ENCODE assay signal across 15 cellular contexts in genomic region chr7:31775511-31775910, GRCh38.
DNase-seq lines count a peak whose midpoint lies in the region; ATAC-seq and TF ChIP-seq lines count a peak whose summit lies in the region.
"Had no signal": no experiment of that assay in that cellular context is flagged by ENCODE, and none has a peak within 500 bp of the region (broad histone marks: within the 10 kb centered on the region; RNA-seq: fewer than 3 reads in every experiment).

No MANE protein-coding gene starts in this region.

- POLR2A ChIA-PET in PC-3 (lab: Charles Lee; ENCODE audit: unreplicated experiment), result no interaction called here

- H2BK5ac ChIP-seq in mesendoderm (ENCODE audit: low read length), result no peak overlapping the region

- TF ChIP-seq CTCF in PC-3 (conservative IDR thresholded peaks at IDR 0.05; ENCODE audit: low read depth, low read length), result no peak
- TF ChIP-seq CTCF in tibial artery (IDR thresholded peaks at IDR 0.05), result no peak

- H3K4ac ChIP-seq in mesendoderm (ENCODE audit: low read depth, low read length), result no peak overlapping the region

- DNase-seq in DMS53 (lab: John Stamatoyannopoulos, UW) (peak; percentile 96), NCI-H1105 treated with DMSO at 0.1 percent for 48 hours (lab: John Stamatoyannopoulos, UW) (peak; percentile 14), PC-3 (peak; percentile 54), mesendoderm (peak; percentile 69), tibial artery (no peak)
- DNase-seq: activated CD4-positive, alpha-beta T cell treated with anti-CD3 and anti-CD28 coated beads, Interleukin-2, amount 10 ng/mL, durations not matched to agents 24 days and 14 days; activated CD8-positive, alpha-beta memory T cell treated with anti-CD3 and anti-CD28 coated beads, Interleukin-2, amount 50 U/mL, for 4 hours; activated naive CD8-positive, alpha-beta T cell treated with anti-CD3 and anti-CD28 coated beads for 36 hours; DMS79; heart right ventricle; immature natural killer cell had no signal

- H3K18ac ChIP-seq in mesendoderm (ENCODE audit: low read length), result no peak overlapping the region

- H3K23ac ChIP-seq in mesendoderm (ENCODE audit: low read length), result no peak overlapping the region

- H3K27ac ChIP-seq in PC-3 (ENCODE audit: low read length) (0 out of 2 replicates have a peak overlapping the region, but pooled peaks have one; percentile 17), mesendoderm (ENCODE audit: low read depth, low read length) (no peak overlapping the region), tibial artery (no peak overlapping the region)
- H3K27ac ChIP-seq: heart right ventricle, neutrophil, vagina had no signal

- no peak overlapping the region for H2AFZ ChIP-seq in PC-3 (ENCODE audit: low read length)

- no peak overlapping the region for H3K56ac ChIP-seq in mesendoderm (ENCODE audit: low read length)

- no peak overlapping the region for H4K8ac ChIP-seq in mesendoderm (ENCODE audit: low read depth, low read length)

- ATAC-seq in PC-3 (no peak), GM21786 (IDR thresholded peaks at IDR 0.05; ENCODE audit: unreplicated experiment) (no peak), HG02885 (IDR thresholded peaks at IDR 0.05; ENCODE audit: poor library complexity, unreplicated experiment) (no peak)
- ATAC-seq: heart right ventricle had no signal

- H3K4me2 ChIP-seq in PC-3 (ENCODE audit: low read length) (0 out of 2 replicates have a peak overlapping the region, but pooled peaks have one; percentile 4), mesendoderm (ENCODE audit: low read length) (no peak overlapping the region)

- H3K27me3 ChIP-seq in PC-3 (ENCODE audit: low read length), result no peaks in the 10 kb centered on the region
- peaks cover 9% of the 10 kb centered on the region for H3K27me3 ChIP-seq in mesendoderm (ENCODE audit: insufficient read depth, low read length, poor library complexity)
- H3K27me3 ChIP-seq in tibial artery, result no peaks in the 10 kb centered on the region
- H3K27me3 ChIP-seq: heart right ventricle, vagina had no signal

- no TSS peak for BruUV-seq in PC-3 (replicated peaks; lab: Mats Ljungman, UMichigan)

- H3K4me1 ChIP-seq in PC-3 (ENCODE audit: insufficient read depth, low read length) (peaks cover 16% of the 10 kb centered on the region), mesendoderm (ENCODE audit: control insufficient read depth, low read depth, low read length) (peaks cover 2% of the 10 kb centered on the region), tibial artery (no peaks in the 10 kb centered on the region)
- H3K4me1 ChIP-seq: vagina had no signal

- H3K9ac ChIP-seq in PC-3 (ENCODE audit: low read length) (no peak overlapping the region), mesendoderm (ENCODE audit: low read length) (no peak overlapping the region)

- H3F3A ChIP-seq in PC-3 (ENCODE audit: low read length, unreplicated experiment), result no peaks in the 10 kb centered on the region

- H2AK5ac ChIP-seq in mesendoderm (ENCODE audit: low read length), result no peak overlapping the region

- WGBS in mesendoderm (ENCODE audit: extremely low coverage, insufficient coverage, low lambda C conversion rate), result no CpG with 5 or more reads among the region's 8 CpGs

- no peaks in the 10 kb centered on the region for H3K9me2 ChIP-seq in PC-3 (replicated peaks; ENCODE audit: low read length)

- H3K4me3 ChIP-seq in PC-3 (ENCODE audit: low read length) (no peak overlapping the region), mesendoderm (ENCODE audit: low read length) (no peak overlapping the region), tibial artery (no peak overlapping the region)
- H3K4me3 ChIP-seq: heart right ventricle, vagina had no signal

- H3K9me3 ChIP-seq in PC-3 (ENCODE audit: low read length) (no peaks in the 10 kb centered on the region), tibial artery (no peaks in the 10 kb centered on the region)
- H3K9me3 ChIP-seq: heart right ventricle, neutrophil, vagina had no signal

- intact Hi-C loops in PC-3 (cut with micrococcal nuclease), result loop anchor here (5.0 kb wide), 1 partner anchor 162 kb away; no protein-coding TSS in a partner anchor
- intact Hi-C loops in tibial artery (cut with DNase I; ENCODE audit: low total_unique reads), result no loop called here

- H3K79me2 ChIP-seq in PC-3 (ENCODE audit: low read length) (no peaks in the 10 kb centered on the region), mesendoderm (ENCODE audit: control insufficient read depth, insufficient read depth, low read length) (no peaks in the 10 kb centered on the region)

- H2BK15ac ChIP-seq in mesendoderm (replicated peaks; ENCODE audit: low read depth), result no peak overlapping the region

- H4K5ac ChIP-seq in mesendoderm (ENCODE audit: low read length), result no peak overlapping the region

- H2BK120ac ChIP-seq in mesendoderm (ENCODE audit: low read depth, low read length), result no peak overlapping the region

- H4K20me1 ChIP-seq in PC-3 (ENCODE audit: low read length), result no peaks in the 10 kb centered on the region

- CTCF ChIA-PET in PC-3 (lab: Charles Lee), result no interaction called here

- H3K36me3 ChIP-seq in PC-3 (ENCODE audit: low read depth, low read length), result no peaks in the 10 kb centered on the region
- no peaks in the 10 kb centered on the region for H3K36me3 ChIP-seq in mesendoderm (ENCODE audit: control insufficient read depth, insufficient read depth, low read length)
- no peaks in the 10 kb centered on the region for H3K36me3 ChIP-seq in tibial artery
- H3K36me3 ChIP-seq: neutrophil, vagina had no signal

- no peaks in the 10 kb centered on the region for H3K79me1 ChIP-seq in mesendoderm (ENCODE audit: low read length)

Comparison
In these comparisons a context has a peak if more than half of its experiments do, and no peak if none do; other contexts are left out.
1. DNase-seq: peak in DMS53 (single experiment), NCI-H1105 treated with DMSO at 0.1 percent for 48 hours (single experiment), PC-3 (single experiment) and mesendoderm (single experiment); none in tibial artery (0 of 2).